In genomic region chr1:41689139-41689538, GRCh38 we compare ENCODE assay signal across 16 cellular contexts.
"Had no signal": no experiment of that assay in that cellular context is flagged by ENCODE, and none has a peak within 500 bp of the region (broad histone marks: within the 10 kb centered on the region; RNA-seq: fewer than 3 reads in every experiment).

No MANE protein-coding gene starts in this region.

- H3K9me3 ChIP-seq: thoracic aorta had no signal

- H3K4me3 ChIP-seq: coronary artery, lung, thoracic aorta had no signal

- FAIRE-seq: endometrium, TTC549 had no signal

- H3K36me3 ChIP-seq: thoracic aorta had no signal

- ATAC-seq: activated CD8-positive, alpha-beta memory T cell treated with anti-CD3 and anti-CD28 coated beads, Interleukin-2, amount 10 ng/mL, durations not matched to agents 7 days and 5 days; left lobe of liver; WTC11 had no signal

- H3K27ac ChIP-seq: coronary artery, thoracic aorta had no signal

- DNase-seq: activated CD4-positive, alpha-beta memory T cell treated with anti-CD3 and anti-CD28 coated beads, Interleukin-2, amount 10 ng/mL, durations not matched to agents 7 days and 5 days; activated CD4-positive, alpha-beta T cell treated with anti-CD3 and anti-CD28 coated beads for 4 hours; activated CD8-positive, alpha-beta memory T cell treated with anti-CD3 and anti-CD28 coated beads, Interleukin-2, amount 10 ng/mL, durations not matched to agents 7 days and 5 days; activated naive CD4-positive, alpha-beta T cell treated with anti-CD3 and anti-CD28 coated beads for 36 hours; erythroblast; glutamatergic neuron; islet precursor cell; nephron progenitor cell; retina had no signal
